Comparison of ENCODE assay signal across 8 cellular contexts in genomic region chr7:12212051-12212485, GRCh38. TPM values are rescaled to one million over a fixed set of nuclear protein-coding genes. Genes with fewer than 3 reads are reported as not detected.
DNase-seq lines count a peak whose midpoint lies in the region; ATAC-seq lines count a peak whose summit lies in the region.

No MANE protein-coding gene starts in this region.

- peak overlapping the region; percentile 96 for H3K27ac Mint-ChIP-seq in activated naive CD8-positive, alpha-beta T cell treated with anti-CD3 and anti-CD28 coated beads for 36 hours

- H3K36me3 Mint-ChIP-seq in activated naive CD8-positive, alpha-beta T cell treated with anti-CD3 and anti-CD28 coated beads for 36 hours = peaks cover 28% of the 10 kb centered on the region

- no peaks in the 10 kb centered on the region for H3K36me3 ChIP-seq in stomach smooth muscle (ENCODE audit: control insufficient read depth in 2 of 2, insufficient read depth in 2 of 2, low read length in 2 of 2)

- H3K27me3 ChIP-seq in stomach smooth muscle (ENCODE audit: control insufficient read depth in 1 of 2, insufficient read depth in 2 of 2, low read length in 2 of 2) = peaks cover 0 to 2% of the 10 kb centered on the region in 2 donors

- ATAC-seq in HG02938 (IDR thresholded peaks at IDR 0.05; ENCODE audit: unreplicated experiment) (no peak), HG02973 (IDR thresholded peaks at IDR 0.05; ENCODE audit: unreplicated experiment) (no peak)

- H3K9ac ChIP-seq in stomach smooth muscle (ENCODE audit: low read length in 2 of 2) = peak overlapping the region; percentile 79 to 94

- H3K9me3 ChIP-seq in stomach smooth muscle (ENCODE audit: control insufficient read depth in 2 of 2, low read length in 2 of 2) = no peaks in the 10 kb centered on the region

- H3K27ac ChIP-seq in stomach smooth muscle (ENCODE audit: low read length) = peak overlapping the region; percentile 85

- peaks cover 38% of the 10 kb centered on the region for H3K4me1 Mint-ChIP-seq in activated naive CD8-positive, alpha-beta T cell treated with anti-CD3 and anti-CD28 coated beads for 36 hours

- peak overlapping the region; percentile 97 for H3K4me3 Mint-ChIP-seq in activated naive CD8-positive, alpha-beta T cell treated with anti-CD3 and anti-CD28 coated beads for 36 hours

- peaks cover 4% of the 10 kb centered on the region for H3K4me1 ChIP-seq in stomach smooth muscle (ENCODE audit: control insufficient read depth, insufficient read depth, low read length)

- no peaks in the 10 kb centered on the region for H3K27me3 Mint-ChIP-seq in activated naive CD8-positive, alpha-beta T cell treated with anti-CD3 and anti-CD28 coated beads for 36 hours

- peak overlapping the region; percentile 79 to 96 for H3K4me3 ChIP-seq in stomach smooth muscle (ENCODE audit: low read length in 2 of 2)

- DNase-seq in EH (ENCODE audit: low read depth) = peak; percentile 11
- DNase-seq in NCI-H1092 treated with DMSO at 0.1 percent for 48 hours (lab: John Stamatoyannopoulos, UW) = peak; percentile 79
- no peak for DNase-seq in activated naive CD8-positive, alpha-beta T cell treated with anti-CD3 and anti-CD28 coated beads for 36 hours
- DNase-seq in iris pigment epithelial cell (ENCODE audit: low read depth) = peak; percentile 6
- DNase-seq in HPDE6-E6E7 (ENCODE audit: extremely low spot score) = no peak

- H3K9me3 Mint-ChIP-seq in activated naive CD8-positive, alpha-beta T cell treated with anti-CD3 and anti-CD28 coated beads for 36 hours = no peaks in the 10 kb centered on the region

RNA-seq across cellular contexts. Expression of gene TMEM106B, which starts 1.0 kb away (rescaled TPM):
- total RNA-seq in activated naive CD8-positive, alpha-beta T cell treated with anti-CD3 and anti-CD28 coated beads for 36 hours = 10 to 100 TPM; 27.7 to 28.8 TPM

Comparison
In these comparisons a context has a peak if more than half of its experiments do, and no peak if none do; other contexts are left out.
1. DNase-seq: peak in EH (single experiment), NCI-H1092 treated with DMSO at 0.1 percent for 48 hours (single experiment) and iris pigment epithelial cell (single experiment); none in activated naive CD8-positive, alpha-beta T cell treated with anti-CD3 and anti-CD28 coated beads for 36 hours (single experiment) and HPDE6-E6E7 (single experiment).